1 cellular context compared by ENCODE assay signal in genomic region chr20:47357296-47358051, GRCh38.
TF ChIP-seq lines count a peak whose summit lies in the region.

No MANE protein-coding gene starts in this region.

TF ChIP-seq in HepG2, 621 proteins besides CTCF, POLR2A, EP300 and RAD21 (continued from another document and continues in another):
- peak; percentile 93 for TF ChIP-seq ZNF639 (CRISPR knock-in tag; conservative IDR thresholded peaks at IDR 0.05)
- TF ChIP-seq ZNF768 (CRISPR knock-in tag; IDR thresholded peaks at IDR 0.05): peak; percentile 76
- no peak for TF ChIP-seq SNRNP70 (IDR thresholded peaks at IDR 0.05; ENCODE audit: low read depth, low read length)
- TF ChIP-seq PBX2 (CRISPR knock-in tag; IDR thresholded peaks at IDR 0.05): peak; percentile 84
- TF ChIP-seq SALL1 (CRISPR knock-in tag; IDR thresholded peaks at IDR 0.05): peak; percentile 99
- 0 out of 2 replicates have a peak, but pooled peaks have one; percentile 30 for TF ChIP-seq ZNF597 (CRISPR knock-in tag; IDR thresholded peaks at IDR 0.05)
- TF ChIP-seq NR2F6 (IDR thresholded peaks at IDR 0.05): peak; percentile 55
- peak; percentile 87 for TF ChIP-seq NR2F6 (CRISPR knock-in tag; IDR thresholded peaks at IDR 0.05)
- peak; percentile 89 for TF ChIP-seq NR1H2 (CRISPR knock-in tag; IDR thresholded peaks at IDR 0.05; ENCODE audit: borderline replicate concordance, low read depth)
- peak; percentile 65; the same call in 1 of the 2 replicates for TF ChIP-seq ZNF691 (CRISPR knock-in tag; IDR thresholded peaks at IDR 0.05; ENCODE audit: borderline replicate concordance, low read depth)
- TF ChIP-seq ARNT (IDR thresholded peaks at IDR 0.05): no peak
- TF ChIP-seq KDM5B (CRISPR knock-in tag; IDR thresholded peaks at IDR 0.05; ENCODE audit: borderline replicate concordance): peak; percentile 98
- TF ChIP-seq GATA4 (IDR thresholded peaks at IDR 0.05; ENCODE audit: borderline replicate concordance, low read depth): peak; percentile 82
- no peak for TF ChIP-seq NFIB (CRISPR knock-in tag; IDR thresholded peaks at IDR 0.05; ENCODE audit: borderline replicate concordance)
- peak; percentile 96; the same call in 1 of the 2 replicates for TF ChIP-seq BATF2 (CRISPR knock-in tag; IDR thresholded peaks at IDR 0.05)
- TF ChIP-seq GATAD1 (CRISPR knock-in tag; IDR thresholded peaks at IDR 0.05): peak; percentile 85
- peak; percentile 64; the same call in 1 of the 2 replicates for TF ChIP-seq ZNF83 (CRISPR knock-in tag; IDR thresholded peaks at IDR 0.05; ENCODE audit: borderline replicate concordance)
- peak; percentile 78; the same call in 1 of the 2 replicates for TF ChIP-seq PRDM4 (CRISPR knock-in tag; IDR thresholded peaks at IDR 0.05; ENCODE audit: borderline replicate concordance)
- peak; percentile 97 for TF ChIP-seq RFXAP (CRISPR knock-in tag; IDR thresholded peaks at IDR 0.05; ENCODE audit: borderline replicate concordance)
- peak; percentile 84 for TF ChIP-seq HNF4A (CRISPR knock-in tag; IDR thresholded peaks at IDR 0.05)
- TF ChIP-seq ZNF350 (CRISPR knock-in tag; IDR thresholded peaks at IDR 0.05; ENCODE audit: borderline replicate concordance, low read depth): peak; percentile 99
- TF ChIP-seq ZNF501 (CRISPR knock-in tag; IDR thresholded peaks at IDR 0.05): peak; percentile 95
- no peak for TF ChIP-seq ZMAT5 (CRISPR knock-in tag; IDR thresholded peaks at IDR 0.05; ENCODE audit: borderline replicate concordance, low read depth)
- peak; percentile 98 for TF ChIP-seq ZMAT3 (CRISPR knock-in tag; conservative IDR thresholded peaks at IDR 0.05)
- no peak for TF ChIP-seq GLI4 (CRISPR knock-in tag; IDR thresholded peaks at IDR 0.05; ENCODE audit: borderline replicate concordance)
- TF ChIP-seq PRDM15 (CRISPR knock-in tag; IDR thresholded peaks at IDR 0.05): peak; percentile 86
- TF ChIP-seq REXO4 (CRISPR knock-in tag; IDR thresholded peaks at IDR 0.05; ENCODE audit: borderline replicate concordance): no peak
- TF ChIP-seq PHF21A (CRISPR knock-in tag; IDR thresholded peaks at IDR 0.05): peak; percentile 99
- peak; percentile 87; the same call in 1 of the 2 replicates for TF ChIP-seq POLR2AphosphoS2 (IDR thresholded peaks at IDR 0.05; ENCODE audit: low read depth, low read length)
- peak; percentile 89; the same call in 1 of the 2 replicates for TF ChIP-seq MIER2 (CRISPR knock-in tag; IDR thresholded peaks at IDR 0.05)
- no peak; the same call in 1 of the 2 replicates for TF ChIP-seq ZNF570 (CRISPR knock-in tag; IDR thresholded peaks at IDR 0.05; ENCODE audit: borderline replicate concordance)
- peak; percentile 88 for TF ChIP-seq RBM39 (IDR thresholded peaks at IDR 0.05; ENCODE audit: low read depth, low read length, poor library complexity, severe bottlenecking)
- TF ChIP-seq ZNF607 (CRISPR knock-in tag; IDR thresholded peaks at IDR 0.05; ENCODE audit: borderline replicate concordance): peak; percentile 98
- TF ChIP-seq KLF16 (CRISPR knock-in tag; IDR thresholded peaks at IDR 0.05): peak in 1 of 2 experiments; percentile 99; a peak in 2 of 4 replicates
- peak; percentile 87 for TF ChIP-seq SP5 (CRISPR knock-in tag; IDR thresholded peaks at IDR 0.05; ENCODE audit: borderline replicate concordance, low read depth)
- peak; percentile 98 for TF ChIP-seq ZNF205 (CRISPR knock-in tag; IDR thresholded peaks at IDR 0.05)
- peak; percentile 17; the same call in 1 of the 2 replicates for TF ChIP-seq ZNF33A (CRISPR knock-in tag; IDR thresholded peaks at IDR 0.05; ENCODE audit: borderline replicate concordance)
- TF ChIP-seq ZNF513 (CRISPR knock-in tag; conservative IDR thresholded peaks at IDR 0.05): peak; percentile 74; the same call in 1 of the 2 replicates
- no peak; the same call in none of the 2 replicates for TF ChIP-seq ZNF337 (CRISPR knock-in tag; IDR thresholded peaks at IDR 0.05; ENCODE audit: borderline replicate concordance, low read depth)
- peak; percentile 77; the same call in 1 of the 2 replicates for TF ChIP-seq ZKSCAN1 (IDR thresholded peaks at IDR 0.05; ENCODE audit: low read length)
- peak; percentile 98 for TF ChIP-seq KLF9 (CRISPR knock-in tag; IDR thresholded peaks at IDR 0.05; ENCODE audit: low read depth)
- peak; percentile 98 for TF ChIP-seq ISX (CRISPR knock-in tag; conservative IDR thresholded peaks at IDR 0.05)
- TF ChIP-seq KLF11 (CRISPR knock-in tag; IDR thresholded peaks at IDR 0.05): peak; percentile 98
- TF ChIP-seq THAP11 (CRISPR knock-in tag; IDR thresholded peaks at IDR 0.05): peak; percentile 92
- TF ChIP-seq AFF4 (CRISPR knock-in tag; IDR thresholded peaks at IDR 0.05): peak; percentile 96
